Comparison of ENCODE assay signal across 1 cellular context in the genomic region with DNA sequence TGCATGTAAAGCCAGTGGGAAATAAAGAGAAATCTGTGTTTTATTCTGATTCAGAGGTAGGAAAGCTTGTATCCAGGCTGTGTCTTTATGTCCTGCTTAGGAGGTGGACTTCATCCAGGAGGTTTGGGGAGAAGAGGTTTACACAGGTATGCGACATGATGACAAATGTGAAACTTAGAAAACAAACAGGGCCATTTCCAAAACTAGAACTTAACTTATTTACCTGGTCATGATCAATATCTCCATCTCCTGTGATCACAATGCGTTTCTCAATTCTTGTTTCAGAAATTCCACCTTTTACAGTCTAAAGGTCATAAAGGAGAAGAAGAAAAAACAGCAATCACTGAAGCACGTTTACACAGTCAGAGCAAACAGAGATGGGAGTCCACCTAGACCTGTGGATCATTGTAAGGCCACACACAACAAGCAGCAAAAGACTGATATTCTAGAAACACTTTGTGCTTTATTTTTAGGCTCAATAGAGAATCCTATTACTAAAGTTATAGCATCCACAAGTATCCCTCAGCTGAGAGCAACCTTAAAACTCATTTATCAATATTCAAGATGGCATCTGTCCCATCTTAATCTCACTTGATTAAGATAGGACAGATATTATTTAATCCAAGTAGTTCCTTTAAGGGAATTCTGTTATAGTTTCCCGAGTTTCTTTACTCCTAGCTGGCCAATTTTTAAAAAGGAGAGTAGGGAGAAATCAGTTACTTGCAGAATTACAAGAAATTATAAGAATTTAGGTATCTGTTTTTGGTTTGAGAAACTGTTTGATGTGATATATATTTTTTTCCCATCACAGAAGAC.
TF ChIP-seq lines count a peak whose summit lies in the region.

No MANE protein-coding gene starts in this region.

TF ChIP-seq in HepG2, 621 proteins besides CTCF, POLR2A, EP300 and RAD21 (continued from another document and continues in another):
- TF ChIP-seq, protein P1, sequence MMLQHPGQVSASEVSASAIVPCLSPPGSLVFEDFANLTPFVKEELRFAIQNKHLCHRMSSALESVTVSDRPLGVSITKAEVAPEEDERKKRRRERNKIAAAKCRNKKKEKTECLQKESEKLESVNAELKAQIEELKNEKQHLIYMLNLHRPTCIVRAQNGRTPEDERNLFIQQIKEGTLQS (CRISPR knock-in tag; IDR thresholded peaks at IDR 0.05), result peak; percentile 22; the same call in 1 of the 2 replicates
- TF ChIP-seq ZNF263 (CRISPR knock-in tag; IDR thresholded peaks at IDR 0.05) (no peak), NFYB (CRISPR knock-in tag; IDR thresholded peaks at IDR 0.05) (no peak), ZBTB42 (CRISPR knock-in tag; IDR thresholded peaks at IDR 0.05) (no peak), SOX6 (IDR thresholded peaks at IDR 0.05) (no peak), SOX6 (CRISPR knock-in tag; IDR thresholded peaks at IDR 0.05) (peak; percentile 100), ZNF660 (CRISPR knock-in tag; IDR thresholded peaks at IDR 0.05; ENCODE audit: borderline replicate concordance, low read depth) (no peak), HOXA9 (CRISPR knock-in tag; IDR thresholded peaks at IDR 0.05; ENCODE audit: borderline replicate concordance) (no peak), ZNF354B (CRISPR knock-in tag; IDR thresholded peaks at IDR 0.05) (no peak; the same call in 1 of the 2 replicates), MBNL3 (CRISPR knock-in tag; conservative IDR thresholded peaks at IDR 0.05) (no peak), ZNF790 (CRISPR knock-in tag; IDR thresholded peaks at IDR 0.05; ENCODE audit: borderline replicate concordance) (no peak), ZFP36L1 (CRISPR knock-in tag; IDR thresholded peaks at IDR 0.05) (peak; percentile 79; the same call in 1 of the 2 replicates), NFRKB (IDR thresholded peaks at IDR 0.05) (no peak), EHMT2 (IDR thresholded peaks at IDR 0.05; ENCODE audit: borderline replicate concordance, low read depth, low read length) (peak; percentile 60; the same call in 1 of the 2 replicates), GATA4 (IDR thresholded peaks at IDR 0.05; ENCODE audit: borderline replicate concordance, low read depth) (peak; percentile 96; the same call in 1 of the 2 replicates), KMT2A (CRISPR knock-in tag; IDR thresholded peaks at IDR 0.05) (peak; percentile 54; the same call in 1 of the 2 replicates), MAFF (IDR thresholded peaks at IDR 0.05; ENCODE audit: low read depth, low read length) (no peak), ZNF772 (CRISPR knock-in tag; IDR thresholded peaks at IDR 0.05) (peak; percentile 73; the same call in 1 of the 2 replicates), ZNF329 (CRISPR knock-in tag; IDR thresholded peaks at IDR 0.05; ENCODE audit: low read depth) (no peak), ZNF251 (CRISPR knock-in tag; IDR thresholded peaks at IDR 0.05) (no peak), NAIF1 (CRISPR knock-in tag; IDR thresholded peaks at IDR 0.05; ENCODE audit: borderline replicate concordance) (0 out of 2 replicates have a peak, but pooled peaks have one; percentile 16), YEATS4 (CRISPR knock-in tag; IDR thresholded peaks at IDR 0.05; ENCODE audit: borderline replicate concordance) (peak; percentile 81), HMG20B (CRISPR knock-in tag; conservative IDR thresholded peaks at IDR 0.05) (peak; percentile 98), ATM (IDR thresholded peaks at IDR 0.05; ENCODE audit: borderline replicate concordance) (no peak), BRD4 (CRISPR knock-in tag; IDR thresholded peaks at IDR 0.05) (peak; percentile 88), ZMAT3 (CRISPR knock-in tag; conservative IDR thresholded peaks at IDR 0.05) (peak; percentile 55; the same call in 1 of the 2 replicates), SCMH1 (CRISPR knock-in tag; IDR thresholded peaks at IDR 0.05; ENCODE audit: borderline replicate concordance) (no peak), GFI1 (CRISPR knock-in tag; IDR thresholded peaks at IDR 0.05; ENCODE audit: borderline replicate concordance) (peak; percentile 99), ZBTB8A (CRISPR knock-in tag; IDR thresholded peaks at IDR 0.05; ENCODE audit: borderline replicate concordance, low read depth) (no peak), SNAPC2 (CRISPR knock-in tag; IDR thresholded peaks at IDR 0.05) (no peak), ZMYM3 (CRISPR knock-in tag; IDR thresholded peaks at IDR 0.05) (peak; percentile 59; the same call in 1 of the 2 replicates), ZNF746 (CRISPR knock-in tag; IDR thresholded peaks at IDR 0.05) (peak; percentile 69; the same call in 1 of the 2 replicates), KAT2B (IDR thresholded peaks at IDR 0.05; ENCODE audit: borderline replicate concordance, low read depth, low read length) (no peak), ZNF562 (CRISPR knock-in tag; IDR thresholded peaks at IDR 0.05; ENCODE audit: borderline replicate concordance) (no peak), ZNF446 (CRISPR knock-in tag; IDR thresholded peaks at IDR 0.05) (no peak), ZNF350 (CRISPR knock-in tag; IDR thresholded peaks at IDR 0.05; ENCODE audit: borderline replicate concordance, low read depth) (no peak), TP53 (CRISPR knock-in tag; conservative IDR thresholded peaks at IDR 0.05) (no peak; the same call in 1 of the 2 replicates), ZC3H13 (CRISPR knock-in tag; IDR thresholded peaks at IDR 0.05) (no peak), ETV6 (CRISPR knock-in tag; conservative IDR thresholded peaks at IDR 0.05) (no peak), ZFAT (CRISPR knock-in tag; conservative IDR thresholded peaks at IDR 0.05) (no peak)
- TF ChIP-seq, protein P2, sequence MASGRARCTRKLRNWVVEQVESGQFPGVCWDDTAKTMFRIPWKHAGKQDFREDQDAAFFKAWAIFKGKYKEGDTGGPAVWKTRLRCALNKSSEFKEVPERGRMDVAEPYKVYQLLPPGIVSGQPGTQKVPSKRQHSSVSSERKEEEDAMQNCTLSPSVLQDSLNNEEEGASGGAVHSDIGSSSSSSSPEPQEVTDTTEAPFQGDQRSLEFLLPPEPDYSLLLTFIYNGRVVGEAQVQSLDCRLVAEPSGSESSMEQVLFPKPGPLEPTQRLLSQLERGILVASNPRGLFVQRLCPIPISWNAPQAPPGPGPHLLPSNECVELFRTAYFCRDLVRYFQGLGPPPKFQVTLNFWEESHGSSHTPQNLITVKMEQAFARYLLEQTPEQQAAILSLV (CRISPR knock-in tag; IDR thresholded peaks at IDR 0.05; ENCODE audit: borderline replicate concordance), result no peak; the same call in 1 of the 2 replicates
- TF ChIP-seq, protein P3, sequence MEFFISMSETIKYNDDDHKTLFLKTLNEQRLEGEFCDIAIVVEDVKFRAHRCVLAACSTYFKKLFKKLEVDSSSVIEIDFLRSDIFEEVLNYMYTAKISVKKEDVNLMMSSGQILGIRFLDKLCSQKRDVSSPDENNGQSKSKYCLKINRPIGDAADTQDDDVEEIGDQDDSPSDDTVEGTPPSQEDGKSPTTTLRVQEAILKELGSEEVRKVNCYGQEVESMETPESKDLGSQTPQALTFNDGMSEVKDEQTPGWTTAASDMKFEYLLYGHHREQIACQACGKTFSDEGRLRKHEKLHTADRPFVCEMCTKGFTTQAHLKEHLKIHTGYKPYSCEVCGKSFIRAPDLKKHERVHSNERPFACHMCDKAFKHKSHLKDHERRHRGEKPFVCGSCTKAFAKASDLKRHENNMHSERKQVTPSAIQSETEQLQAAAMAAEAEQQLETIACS (CRISPR knock-in tag; IDR thresholded peaks at IDR 0.05), result no peak
- TF ChIP-seq, protein P4, sequence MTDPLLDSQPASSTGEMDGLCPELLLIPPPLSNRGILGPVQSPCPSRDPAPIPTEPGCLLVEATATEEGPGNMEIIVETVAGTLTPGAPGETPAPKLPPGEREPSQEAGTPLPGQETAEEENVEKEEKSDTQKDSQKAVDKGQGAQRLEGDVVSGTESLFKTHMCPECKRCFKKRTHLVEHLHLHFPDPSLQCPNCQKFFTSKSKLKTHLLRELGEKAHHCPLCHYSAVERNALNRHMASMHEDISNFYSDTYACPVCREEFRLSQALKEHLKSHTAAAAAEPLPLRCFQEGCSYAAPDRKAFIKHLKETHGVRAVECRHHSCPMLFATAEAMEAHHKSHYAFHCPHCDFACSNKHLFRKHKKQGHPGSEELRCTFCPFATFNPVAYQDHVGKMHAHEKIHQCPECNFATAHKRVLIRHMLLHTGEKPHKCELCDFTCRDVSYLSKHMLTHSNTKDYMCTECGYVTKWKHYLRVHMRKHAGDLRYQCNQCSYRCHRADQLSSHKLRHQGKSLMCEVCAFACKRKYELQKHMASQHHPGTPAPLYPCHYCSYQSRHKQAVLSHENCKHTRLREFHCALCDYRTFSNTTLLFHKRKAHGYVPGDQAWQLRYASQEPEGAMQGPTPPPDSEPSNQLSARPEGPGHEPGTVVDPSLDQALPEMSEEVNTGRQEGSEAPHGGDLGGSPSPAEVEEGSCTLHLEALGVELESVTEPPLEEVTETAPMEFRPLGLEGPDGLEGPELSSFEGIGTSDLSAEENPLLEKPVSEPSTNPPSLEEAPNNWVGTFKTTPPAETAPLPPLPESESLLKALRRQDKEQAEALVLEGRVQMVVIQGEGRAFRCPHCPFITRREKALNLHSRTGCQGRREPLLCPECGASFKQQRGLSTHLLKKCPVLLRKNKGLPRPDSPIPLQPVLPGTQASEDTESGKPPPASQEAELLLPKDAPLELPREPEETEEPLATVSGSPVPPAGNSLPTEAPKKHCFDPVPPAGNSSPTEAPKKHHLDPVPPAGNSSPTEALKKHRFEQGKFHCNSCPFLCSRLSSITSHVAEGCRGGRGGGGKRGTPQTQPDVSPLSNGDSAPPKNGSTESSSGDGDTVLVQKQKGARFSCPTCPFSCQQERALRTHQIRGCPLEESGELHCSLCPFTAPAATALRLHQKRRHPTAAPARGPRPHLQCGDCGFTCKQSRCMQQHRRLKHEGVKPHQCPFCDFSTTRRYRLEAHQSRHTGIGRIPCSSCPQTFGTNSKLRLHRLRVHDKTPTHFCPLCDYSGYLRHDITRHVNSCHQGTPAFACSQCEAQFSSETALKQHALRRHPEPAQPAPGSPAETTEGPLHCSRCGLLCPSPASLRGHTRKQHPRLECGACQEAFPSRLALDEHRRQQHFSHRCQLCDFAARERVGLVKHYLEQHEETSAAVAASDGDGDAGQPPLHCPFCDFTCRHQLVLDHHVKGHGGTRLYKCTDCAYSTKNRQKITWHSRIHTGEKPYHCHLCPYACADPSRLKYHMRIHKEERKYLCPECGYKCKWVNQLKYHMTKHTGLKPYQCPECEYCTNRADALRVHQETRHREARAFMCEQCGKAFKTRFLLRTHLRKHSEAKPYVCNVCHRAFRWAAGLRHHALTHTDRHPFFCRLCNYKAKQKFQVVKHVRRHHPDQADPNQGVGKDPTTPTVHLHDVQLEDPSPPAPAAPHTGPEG (CRISPR knock-in tag; IDR thresholded peaks at IDR 0.05), result no peak; the same call in 1 of the 2 replicates
- TF ChIP-seq, protein P5, sequence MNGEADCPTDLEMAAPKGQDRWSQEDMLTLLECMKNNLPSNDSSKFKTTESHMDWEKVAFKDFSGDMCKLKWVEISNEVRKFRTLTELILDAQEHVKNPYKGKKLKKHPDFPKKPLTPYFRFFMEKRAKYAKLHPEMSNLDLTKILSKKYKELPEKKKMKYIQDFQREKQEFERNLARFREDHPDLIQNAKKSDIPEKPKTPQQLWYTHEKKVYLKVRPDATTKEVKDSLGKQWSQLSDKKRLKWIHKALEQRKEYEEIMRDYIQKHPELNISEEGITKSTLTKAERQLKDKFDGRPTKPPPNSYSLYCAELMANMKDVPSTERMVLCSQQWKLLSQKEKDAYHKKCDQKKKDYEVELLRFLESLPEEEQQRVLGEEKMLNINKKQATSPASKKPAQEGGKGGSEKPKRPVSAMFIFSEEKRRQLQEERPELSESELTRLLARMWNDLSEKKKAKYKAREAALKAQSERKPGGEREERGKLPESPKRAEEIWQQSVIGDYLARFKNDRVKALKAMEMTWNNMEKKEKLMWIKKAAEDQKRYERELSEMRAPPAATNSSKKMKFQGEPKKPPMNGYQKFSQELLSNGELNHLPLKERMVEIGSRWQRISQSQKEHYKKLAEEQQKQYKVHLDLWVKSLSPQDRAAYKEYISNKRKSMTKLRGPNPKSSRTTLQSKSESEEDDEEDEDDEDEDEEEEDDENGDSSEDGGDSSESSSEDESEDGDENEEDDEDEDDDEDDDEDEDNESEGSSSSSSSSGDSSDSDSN (CRISPR knock-in tag; IDR thresholded peaks at IDR 0.05), result no peak
- TF ChIP-seq, protein P6, sequence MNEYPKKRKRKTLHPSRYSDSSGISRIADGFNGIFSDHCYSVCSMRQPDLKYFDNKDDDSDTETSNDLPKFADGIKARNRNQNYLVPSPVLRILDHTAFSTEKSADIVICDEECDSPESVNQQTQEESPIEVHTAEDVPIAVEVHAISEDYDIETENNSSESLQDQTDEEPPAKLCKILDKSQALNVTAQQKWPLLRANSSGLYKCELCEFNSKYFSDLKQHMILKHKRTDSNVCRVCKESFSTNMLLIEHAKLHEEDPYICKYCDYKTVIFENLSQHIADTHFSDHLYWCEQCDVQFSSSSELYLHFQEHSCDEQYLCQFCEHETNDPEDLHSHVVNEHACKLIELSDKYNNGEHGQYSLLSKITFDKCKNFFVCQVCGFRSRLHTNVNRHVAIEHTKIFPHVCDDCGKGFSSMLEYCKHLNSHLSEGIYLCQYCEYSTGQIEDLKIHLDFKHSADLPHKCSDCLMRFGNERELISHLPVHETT (CRISPR knock-in tag; conservative IDR thresholded peaks at IDR 0.05), result peak; percentile 88; the same call in 1 of the 2 replicates
- TF ChIP-seq, protein P7, sequence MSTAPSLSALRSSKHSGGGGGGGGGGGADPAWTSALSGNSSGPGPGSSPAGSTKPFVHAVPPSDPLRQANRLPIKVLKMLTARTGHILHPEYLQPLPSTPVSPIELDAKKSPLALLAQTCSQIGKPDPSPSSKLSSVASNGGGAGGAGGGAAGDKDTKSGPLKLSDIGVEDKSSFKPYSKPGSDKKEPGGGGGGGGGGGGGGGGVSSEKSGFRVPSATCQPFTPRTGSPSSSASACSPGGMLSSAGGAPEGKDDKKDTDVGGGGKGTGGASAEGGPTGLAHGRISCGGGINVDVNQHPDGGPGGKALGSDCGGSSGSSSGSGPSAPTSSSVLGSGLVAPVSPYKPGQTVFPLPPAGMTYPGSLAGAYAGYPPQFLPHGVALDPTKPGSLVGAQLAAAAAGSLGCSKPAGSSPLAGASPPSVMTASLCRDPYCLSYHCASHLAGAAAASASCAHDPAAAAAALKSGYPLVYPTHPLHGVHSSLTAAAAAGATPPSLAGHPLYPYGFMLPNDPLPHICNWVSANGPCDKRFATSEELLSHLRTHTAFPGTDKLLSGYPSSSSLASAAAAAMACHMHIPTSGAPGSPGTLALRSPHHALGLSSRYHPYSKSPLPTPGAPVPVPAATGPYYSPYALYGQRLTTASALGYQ (CRISPR knock-in tag; IDR thresholded peaks at IDR 0.05), result peak; percentile 98
- TF ChIP-seq, protein P8, sequence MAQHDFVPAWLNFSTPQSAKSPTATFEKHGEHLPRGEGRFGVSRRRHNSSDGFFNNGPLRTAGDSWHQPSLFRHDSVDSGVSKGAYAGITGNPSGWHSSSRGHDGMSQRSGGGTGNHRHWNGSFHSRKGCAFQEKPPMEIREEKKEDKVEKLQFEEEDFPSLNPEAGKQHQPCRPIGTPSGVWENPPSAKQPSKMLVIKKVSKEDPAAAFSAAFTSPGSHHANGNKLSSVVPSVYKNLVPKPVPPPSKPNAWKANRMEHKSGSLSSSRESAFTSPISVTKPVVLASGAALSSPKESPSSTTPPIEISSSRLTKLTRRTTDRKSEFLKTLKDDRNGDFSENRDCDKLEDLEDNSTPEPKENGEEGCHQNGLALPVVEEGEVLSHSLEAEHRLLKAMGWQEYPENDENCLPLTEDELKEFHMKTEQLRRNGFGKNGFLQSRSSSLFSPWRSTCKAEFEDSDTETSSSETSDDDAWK (CRISPR knock-in tag; IDR thresholded peaks at IDR 0.05), result no peak
- TF ChIP-seq, protein P9, sequence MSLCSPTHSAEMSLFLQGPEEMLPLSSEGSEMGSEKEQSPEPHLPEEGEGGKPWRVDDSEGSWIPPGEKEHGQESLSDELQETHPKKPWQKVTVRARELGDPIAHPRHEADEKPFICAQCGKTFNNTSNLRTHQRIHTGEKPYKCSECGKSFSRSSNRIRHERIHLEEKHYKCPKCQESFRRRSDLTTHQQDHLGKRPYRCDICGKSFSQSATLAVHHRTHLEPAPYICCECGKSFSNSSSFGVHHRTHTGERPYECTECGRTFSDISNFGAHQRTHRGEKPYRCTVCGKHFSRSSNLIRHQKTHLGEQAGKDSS (CRISPR knock-in tag; IDR thresholded peaks at IDR 0.05; ENCODE audit: borderline replicate concordance, low read depth), result no peak
